18 cellular contexts compared by ENCODE assay signal in the genomic region with DNA sequence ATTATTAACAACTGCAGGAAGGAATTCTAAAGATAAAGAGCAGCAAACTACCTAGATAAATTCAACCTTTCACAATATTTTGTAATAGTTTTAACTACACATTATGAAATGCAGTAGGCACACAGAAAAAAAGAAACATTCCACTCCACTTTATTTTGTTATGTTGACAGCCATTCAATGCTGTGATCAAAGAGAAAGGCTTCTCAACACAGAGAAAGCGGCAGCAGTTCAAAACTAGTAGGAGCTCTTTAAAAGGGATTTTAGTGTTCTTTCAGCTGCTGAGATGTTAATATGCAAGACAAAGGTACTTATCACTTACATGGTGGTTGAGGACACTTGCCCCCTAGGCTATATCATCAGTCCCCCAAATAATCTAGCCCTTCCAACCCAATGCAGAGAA.
DNase-seq lines count a peak whose midpoint lies in the region.
"Had no signal": no experiment of that assay in that cellular context is flagged by ENCODE, and none has a peak within 500 bp of the region (broad histone marks: within the 10 kb centered on the region; RNA-seq: fewer than 3 reads in every experiment).

No MANE protein-coding gene starts in this region.

- no peak overlapping the region for H2AFZ ChIP-seq in neuron (ENCODE audit: low read depth, low read length)

- H3K36me3 ChIP-seq in NT2/D1 (ENCODE audit: insufficient read depth, insufficient read length, low read length): no peaks in the 10 kb centered on the region
- no peaks in the 10 kb centered on the region for H3K36me3 ChIP-seq in iPS-15b (ENCODE audit: control insufficient read depth, insufficient read depth, low read length)
- no peaks in the 10 kb centered on the region for H3K36me3 ChIP-seq in neuron (ENCODE audit: insufficient read depth, low read length)
- H3K36me3 ChIP-seq in effector memory CD4-positive, alpha-beta T cell (ENCODE audit: control insufficient read depth, insufficient read depth, low read length): no peaks in the 10 kb centered on the region
- H3K36me3 ChIP-seq: esophagus squamous epithelium, left ventricle myocardium inferior had no signal

- H3K27me3 ChIP-seq in NT2/D1 (ENCODE audit: insufficient read depth, insufficient read length) (no peaks in the 10 kb centered on the region), iPS-15b (ENCODE audit: control insufficient read depth, insufficient read depth, low read length) (no peaks in the 10 kb centered on the region), neuron (ENCODE audit: insufficient read depth, low read length) (no peaks in the 10 kb centered on the region)
- H3K27me3 ChIP-seq in effector memory CD4-positive, alpha-beta T cell (replicated peaks; ENCODE audit: control insufficient read depth, insufficient read depth, low read length, poor library complexity, severe bottlenecking): no peaks in the 10 kb centered on the region
- H3K27me3 ChIP-seq: esophagus squamous epithelium, heart left ventricle, upper lobe of left lung had no signal

- no peak overlapping the region for H3K27ac ChIP-seq in effector memory CD4-positive, alpha-beta T cell (ENCODE audit: insufficient read depth, low read length, poor library complexity, severe bottlenecking)
- H3K27ac ChIP-seq: coronary artery, esophagus squamous epithelium, heart left ventricle, left ventricle myocardium inferior had no signal

- peak; percentile 67 for DNase-seq in ELF-1 (ENCODE audit: low read depth, low spot score)
- peak; percentile 81 for DNase-seq in NT2/D1 (ENCODE audit: low read depth, low spot score)
- no peak for DNase-seq in NCI-H128 (lab: John Stamatoyannopoulos, UW; ENCODE audit: unreplicated experiment)
- DNase-seq in effector memory CD4-positive, alpha-beta T cell: no peak
- DNase-seq in NCI-H2107 (lab: John Stamatoyannopoulos, UW): no peak
- DNase-seq in NCI-H2171 (lab: John Stamatoyannopoulos, UW): no peak
- DNase-seq: AML-193; DMS79 treated with DMSO at 0.1 percent for 48 hours; esophagus squamous epithelium; heart left ventricle; left ventricle myocardium inferior; MV-4-11; right cardiac atrium; stimulated activated CD4-positive, alpha-beta T cell treated with anti-CD3 and anti-CD28 coated beads, Interleukin-4, amount 100 ng/mL, for 1 hour; upper lobe of left lung had no signal

- H3K4me1 ChIP-seq in NT2/D1 (ENCODE audit: insufficient read depth, insufficient read length) (no peaks in the 10 kb centered on the region), iPS-15b (ENCODE audit: control insufficient read depth, insufficient read depth, low read length) (peaks cover 46% of the 10 kb centered on the region), neuron (ENCODE audit: insufficient read depth, low read length) (peaks cover 80% of the 10 kb centered on the region)
- peaks cover 8% of the 10 kb centered on the region for H3K4me1 ChIP-seq in effector memory CD4-positive, alpha-beta T cell (ENCODE audit: control insufficient read depth, insufficient read depth, low read length, poor library complexity, severe bottlenecking)

- no peak overlapping the region for H3K9ac ChIP-seq in NT2/D1 (ENCODE audit: insufficient read length, low read depth)
- H3K9ac ChIP-seq in iPS-15b (ENCODE audit: low read depth, low read length): no peak overlapping the region

- peaks cover 3% of the 10 kb centered on the region; the same call in 1 of the 2 replicates for H3K9me3 ChIP-seq in NT2/D1 (ENCODE audit: insufficient read depth, low read length)
- no peaks in the 10 kb centered on the region for H3K9me3 ChIP-seq in iPS-15b (ENCODE audit: control insufficient read depth, insufficient read depth, low read length)
- no peaks in the 10 kb centered on the region for H3K9me3 ChIP-seq in neuron (ENCODE audit: low read length)
- no peaks in the 10 kb centered on the region for H3K9me3 ChIP-seq in effector memory CD4-positive, alpha-beta T cell (ENCODE audit: control insufficient read depth, low read length)
- H3K9me3 ChIP-seq: esophagus squamous epithelium, heart left ventricle, left ventricle myocardium inferior, upper lobe of left lung had no signal

- H3K4me3 ChIP-seq in NT2/D1 (ENCODE audit: insufficient read length, low read depth): no peak overlapping the region
- peak overlapping the region; percentile 14 for H3K4me3 ChIP-seq in iPS-15b (ENCODE audit: low read depth, low read length)
- H3K4me3 ChIP-seq in neuron (ENCODE audit: low read length): peak overlapping the region; percentile 52
- no peak overlapping the region for H3K4me3 ChIP-seq in effector memory CD4-positive, alpha-beta T cell (ENCODE audit: insufficient read depth, low read depth, low read length, poor library complexity, severe bottlenecking)
- H3K4me3 ChIP-seq: coronary artery, esophagus squamous epithelium, heart left ventricle, left ventricle myocardium inferior, upper lobe of left lung had no signal

Comparison
In these comparisons a context has a peak if more than half of its experiments do, and no peak if none do; other contexts are left out.
1. DNase-seq: peak in ELF-1 (single experiment) and NT2/D1 (single experiment); none in NCI-H128 (single experiment), effector memory CD4-positive, alpha-beta T cell (0 of 3), NCI-H2107 (single experiment) and NCI-H2171 (single experiment).
2. H3K4me3 ChIP-seq: peak in iPS-15b (single experiment) and neuron (single experiment); none in NT2/D1 (single experiment) and effector memory CD4-positive, alpha-beta T cell (single experiment).